Comparison of ENCODE assay signal across 1 cellular context in genomic region chr12:50151047-50151687, GRCh38.
TF ChIP-seq lines count a peak whose summit lies in the region.

No MANE protein-coding gene starts in this region.

TF ChIP-seq in GM23338, 12 proteins besides CTCF, POLR2A, EP300 and RAD21 (continued from another document):
- TF ChIP-seq ETS1 (IDR thresholded peaks at IDR 0.05) (no peak), ZNF462 (CRISPR knock-in tag; IDR thresholded peaks at IDR 0.05) (no peak), EZH2 (IDR thresholded peaks at IDR 0.05; ENCODE audit: low read depth, unreplicated experiment) (no peak)
